Comparison of ENCODE assay signal across 8 cellular contexts in genomic region chr2:241540766-241541561, GRCh38. TPM values are rescaled to one million over a fixed set of nuclear protein-coding genes. Genes with fewer than 3 reads are reported as not detected.
DNase-seq lines count a peak whose midpoint lies in the region; ATAC-seq and TF ChIP-seq lines count a peak whose summit lies in the region.

No MANE protein-coding gene starts in this region.

- H3K27ac ChIP-seq in endodermal cell (ENCODE audit: low read depth, low read length): no peak overlapping the region

- intact Hi-C loops in mucosa of descending colon (cut with DNase I, micrococcal nuclease): no loop called here

- H3K4me1 Mint-ChIP-seq in endodermal cell: peaks cover 3% of the 10 kb centered on the region

- H3K36me3 ChIP-seq in endodermal cell (ENCODE audit: control insufficient read depth, insufficient read depth, low read length) (no peaks in the 10 kb centered on the region), mucosa of descending colon (ENCODE audit: low read depth) (no peaks in the 10 kb centered on the region)

- peak overlapping the region; percentile 53 for H3K27ac Mint-ChIP-seq in endodermal cell

- H3K4me3 Mint-ChIP-seq in endodermal cell: peak overlapping the region; percentile 45

- TF ChIP-seq CTCF in endodermal cell (conservative IDR thresholded peaks at IDR 0.05) (no peak), mucosa of descending colon (IDR thresholded peaks at IDR 0.05) (no peak)

- H3K4me3 ChIP-seq in endodermal cell (ENCODE audit: low read length) (no peak overlapping the region), mucosa of descending colon (no peak overlapping the region)

- H3K36me3 Mint-ChIP-seq in endodermal cell (ENCODE audit: low read depth): no peaks in the 10 kb centered on the region

- peak; percentile 72 for DNase-seq in COLO668 (lab: John Stamatoyannopoulos, UW; ENCODE audit: unreplicated experiment)
- peak; percentile 11 for DNase-seq in NCI-H187 treated with DMSO at 0.1 percent for 48 hours (lab: John Stamatoyannopoulos, UW)
- DNase-seq in activated CD8-positive, alpha-beta memory T cell treated with anti-CD3 and anti-CD28 coated beads, Interleukin-2, amount 50 U/mL, for 24 hours (ENCODE audit: extremely low read depth): peak; percentile 32
- peak; percentile 97 for DNase-seq in endodermal cell
- peak; percentile 62 to 82 (median 79) for DNase-seq in mucosa of descending colon
- DNase-seq in stimulated activated CD8-positive, alpha-beta memory T cell treated with anti-CD3 and anti-CD28 coated beads, Interleukin-4, amount 100 ng/mL, for 24 hours (ENCODE audit: low read depth): peak; percentile 41

- peaks cover 33% of the 10 kb centered on the region for H3K27me3 ChIP-seq in endodermal cell (ENCODE audit: control insufficient read depth, insufficient read depth, low read length, poor library complexity, severe bottlenecking)

- H3K9me3 ChIP-seq in endodermal cell (ENCODE audit: control insufficient read depth, low read length) (no peaks in the 10 kb centered on the region), mucosa of descending colon (no peaks in the 10 kb centered on the region)

- H3K4me1 ChIP-seq in endodermal cell (ENCODE audit: control insufficient read depth, insufficient read depth, low read length) (no peaks in the 10 kb centered on the region), mucosa of descending colon (ENCODE audit: low read depth) (peaks cover 11% of the 10 kb centered on the region)

- ATAC-seq in mucosa of descending colon: peak; percentile 98
- ATAC-seq in GM18867 (IDR thresholded peaks at IDR 0.05; ENCODE audit: unreplicated experiment): no peak
- no peak for ATAC-seq in GM21390 (IDR thresholded peaks at IDR 0.05; ENCODE audit: unreplicated experiment)

- H3K9ac ChIP-seq in endodermal cell (ENCODE audit: extremely low read depth, low read length, poor library complexity, severe bottlenecking): no peak overlapping the region

- H3K27me3 Mint-ChIP-seq in endodermal cell (ENCODE audit: insufficient read depth): peaks cover 47% of the 10 kb centered on the region

- WGBS in endodermal cell (ENCODE audit: insufficient coverage in 1 of 2, insufficient read length in 1 of 2), 2 experiments: 27 to 63% methylated on average over 14 to 67 of the region's 68 CpGs

- H3K9me3 Mint-ChIP-seq in endodermal cell: no peaks in the 10 kb centered on the region

RNA-seq across cellular contexts. Expression of gene BOK, which starts 17.6 kb away (rescaled TPM):
- total RNA-seq in endodermal cell: 10 to 100 TPM; 23.4 to 24.5 TPM
- polyA plus RNA-seq in endodermal cell (2013, experiment 1 of 2): 14.1 TPM
- polyA plus RNA-seq in endodermal cell (2013, experiment 2 of 2): 13.7 TPM
- total RNA-seq in mucosa of descending colon: 10 to 100 TPM in 1 of 3 donors, 1 to 10 TPM in 2; 6.7 to 25.5 (median 7.4) TPM

RNA-seq across cellular contexts. Expression of gene STK25, which starts 32.6 kb away (rescaled TPM):
- total RNA-seq in endodermal cell (100 to 1,000 TPM; 226 to 252 TPM), mucosa of descending colon (100 to 1,000 TPM in 2 of 3 donors, 10 to 100 TPM in 1; 89.8 to 137 (median 129) TPM)
- 213 TPM for polyA plus RNA-seq in endodermal cell (2013, experiment 1 of 2)
- 205 TPM for polyA plus RNA-seq in endodermal cell (2013, experiment 2 of 2)

Comparison
In these comparisons a context has a peak if more than half of its experiments do, and no peak if none do; other contexts are left out.
1. DNase-seq: peak in every context shown above with its lines; median percentile 97 in endodermal cell; 79 in mucosa of descending colon; 72 in COLO668; 41 in stimulated activated CD8-positive, alpha-beta memory T cell treated with anti-CD3 and anti-CD28 coated beads, Interleukin-4, amount 100 ng/mL, for 24 hours; 32 in activated CD8-positive, alpha-beta memory T cell treated with anti-CD3 and anti-CD28 coated beads, Interleukin-2, amount 50 U/mL, for 24 hours; 11 in NCI-H187 treated with DMSO at 0.1 percent for 48 hours.